Comparison of ENCODE assay signal across 1 cellular context in genomic region chr14:103099081-103099732, GRCh38.
TF ChIP-seq lines count a peak whose summit lies in the region.

No MANE protein-coding gene starts in this region.

TF ChIP-seq in K562, 482 proteins besides CTCF, POLR2A, EP300 and RAD21 (continues in another document):
- TF ChIP-seq VEZF1 (CRISPR knock-in tag; IDR thresholded peaks at IDR 0.05) (peak; percentile 73), POLR3G (IDR thresholded peaks at IDR 0.05; ENCODE audit: extremely low read depth, insufficient read length, insufficient replicate concordance) (no peak), SP1 (CRISPR knock-in tag; IDR thresholded peaks at IDR 0.05) (no peak), E2F5 (CRISPR knock-in tag; IDR thresholded peaks at IDR 0.05) (no peak), ELK3 (CRISPR knock-in tag; IDR thresholded peaks at IDR 0.05) (no peak), ZNF121 (CRISPR knock-in tag; conservative IDR thresholded peaks at IDR 0.05) (no peak), EP400 (IDR thresholded peaks at IDR 0.05) (peak; percentile 18; the same call in 1 of the 2 replicates), PRDM10 (IDR thresholded peaks at IDR 0.05; ENCODE audit: partially characterized antibody) (peak; percentile 76), ARID3A (IDR thresholded peaks at IDR 0.05; ENCODE audit: borderline replicate concordance, low read depth, low read length) (no peak), DPF2 (IDR thresholded peaks at IDR 0.05) (peak; percentile 53), MXI1 (IDR thresholded peaks at IDR 0.05; ENCODE audit: low read depth, low read length) (no peak), EGR1 (conservative IDR thresholded peaks at IDR 0.05) (peak; percentile 67), ESRRA (IDR thresholded peaks at IDR 0.05; ENCODE audit: borderline replicate concordance, low read depth) (no peak), ZZZ3 (IDR thresholded peaks at IDR 0.05) (no peak), RBFOX2 (IDR thresholded peaks at IDR 0.05; ENCODE audit: low read depth, low read length) (peak; percentile 48; the same call in 1 of the 2 replicates), POLR2G (IDR thresholded peaks at IDR 0.05; ENCODE audit: low read depth, low read length) (peak; percentile 63), PTRF (tag; IDR thresholded peaks at IDR 0.05) (no peak), SMARCC2 (IDR thresholded peaks at IDR 0.05; ENCODE audit: low read depth) (peak; percentile 27; the same call in 1 of the 2 replicates), HSF4 (CRISPR knock-in tag; IDR thresholded peaks at IDR 0.05; ENCODE audit: borderline replicate concordance) (no peak), ZKSCAN3 (CRISPR knock-in tag; IDR thresholded peaks at IDR 0.05) (no peak), ZNF133 (CRISPR knock-in tag; IDR thresholded peaks at IDR 0.05) (no peak), SMARCB1 (IDR thresholded peaks at IDR 0.05; ENCODE audit: insufficient read length, low read depth) (no peak), MYNN (IDR thresholded peaks at IDR 0.05) (0 out of 2 replicates have a peak, but pooled peaks have one; percentile 44), MYNN (CRISPR knock-in tag; IDR thresholded peaks at IDR 0.05) (no peak), HMGN3 (IDR thresholded peaks at IDR 0.05; ENCODE audit: borderline replicate concordance, extremely low read depth, insufficient read length, low read depth, low read length) (peak; percentile 69), NCOR1 (IDR thresholded peaks at IDR 0.05) (peak; percentile 65), ZBTB26 (CRISPR knock-in tag; IDR thresholded peaks at IDR 0.05) (no peak), ZBTB7A (IDR thresholded peaks at IDR 0.05; ENCODE audit: borderline replicate concordance, control insufficient read depth, low read depth, low read length) (peak; percentile 85), CHD2 (IDR thresholded peaks at IDR 0.05; ENCODE audit: low read depth, low read length) (no peak), ZBTB2 (IDR thresholded peaks at IDR 0.05) (0 out of 2 replicates have a peak, but pooled peaks have one; percentile 48), L3MBTL2 (IDR thresholded peaks at IDR 0.05) (peak; percentile 29; the same call in 1 of the 2 replicates), ZNF395 (CRISPR knock-in tag; IDR thresholded peaks at IDR 0.05) (no peak), CXXC5 (CRISPR knock-in tag; IDR thresholded peaks at IDR 0.05) (peak; percentile 16; the same call in 1 of the 2 replicates), E2F4 (CRISPR knock-in tag; IDR thresholded peaks at IDR 0.05; ENCODE audit: low read depth) (no peak), CTCFL (IDR thresholded peaks at IDR 0.05; ENCODE audit: borderline replicate concordance, insufficient read depth, low read depth, low read length, poor library complexity, severe bottlenecking) (peak; percentile 15), SMAD3 (CRISPR knock-in tag; conservative IDR thresholded peaks at IDR 0.05) (no peak), LEF1 (IDR thresholded peaks at IDR 0.05) (0 out of 2 replicates have a peak, but pooled peaks have one; percentile 39), MAZ (CRISPR knock-in tag; conservative IDR thresholded peaks at IDR 0.05 in 1 of 2, IDR thresholded peaks at IDR 0.05 in 1 of 2) (peak; percentile 27 to 34; a peak in 1 of 4 replicates), MEF2A (IDR thresholded peaks at IDR 0.05; ENCODE audit: control insufficient read depth, low read depth, low read length) (peak; percentile 94), ETS2 (tag; IDR thresholded peaks at IDR 0.05; ENCODE audit: borderline replicate concordance, poor library complexity, severe bottlenecking) (no peak), KAT2B (IDR thresholded peaks at IDR 0.05; ENCODE audit: low read depth, low read length) (no peak), TCF7 (IDR thresholded peaks at IDR 0.05; ENCODE audit: borderline replicate concordance) (no peak), ZNF512 (tag; IDR thresholded peaks at IDR 0.05) (no peak), TCF3 (CRISPR knock-in tag; IDR thresholded peaks at IDR 0.05) (peak; percentile 74), ZFX (CRISPR knock-in tag; IDR thresholded peaks at IDR 0.05) (peak; percentile 47; the same call in 1 of the 2 replicates), NFIC (IDR thresholded peaks at IDR 0.05) (0 out of 2 replicates have a peak, but pooled peaks have one; percentile 16), TAL1 (IDR thresholded peaks at IDR 0.05) (peak; percentile 61)
